ENCODE assay signal across 1 cellular context in genomic region chr20:46362931-46363872, GRCh38.
TF ChIP-seq lines count a peak whose summit lies in the region.

No MANE protein-coding gene starts in this region.

TF ChIP-seq in HepG2, 621 proteins besides CTCF, POLR2A, EP300 and RAD21 (continued from another document):
- TF ChIP-seq MTERF4 (CRISPR knock-in tag; IDR thresholded peaks at IDR 0.05) (no peak), TSC22D2 (CRISPR knock-in tag; IDR thresholded peaks at IDR 0.05; ENCODE audit: borderline replicate concordance) (no peak), ZFY (CRISPR knock-in tag; IDR thresholded peaks at IDR 0.05) (no peak), ZFP82 (CRISPR knock-in tag; IDR thresholded peaks at IDR 0.05; ENCODE audit: borderline replicate concordance) (0 out of 2 replicates have a peak, but pooled peaks have one; percentile 9)
